18 cellular contexts compared by ENCODE assay signal in the genomic region with DNA sequence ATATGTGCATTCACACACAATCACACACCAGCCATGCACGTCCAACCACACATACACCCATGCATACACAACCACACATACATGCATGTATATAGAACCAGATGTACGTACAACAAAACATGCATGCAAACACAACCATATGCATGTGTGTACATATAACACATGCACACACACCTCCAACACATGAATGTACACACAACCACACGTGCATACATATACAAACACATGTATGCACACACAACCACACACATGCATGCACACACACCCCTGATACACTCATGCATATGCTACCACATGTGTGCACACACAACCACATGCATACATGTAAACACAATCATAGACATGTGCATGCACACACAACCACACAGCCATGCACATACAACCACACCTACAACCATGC. TPM values are rescaled to one million over a fixed set of nuclear protein-coding genes. Genes with fewer than 3 reads are reported as not detected.
DNase-seq lines count a peak whose midpoint lies in the region; TF ChIP-seq lines count a peak whose summit lies in the region.
"Had no signal": no experiment of that assay in that cellular context is flagged by ENCODE, and none has a peak within 500 bp of the region (broad histone marks: within the 10 kb centered on the region; RNA-seq: fewer than 3 reads in every experiment).

No MANE protein-coding gene starts in this region.

- no CpG with 5 or more reads among the region's 3 CpGs for WGBS in H9 (ENCODE audit: extremely low coverage, insufficient read length, low lambda C conversion rate)
- WGBS in endodermal cell (ENCODE audit: insufficient coverage in 1 of 2, insufficient read length in 1 of 2), 2 experiments, result 89 to 100% methylated on average over 2 to 3 of the region's 3 CpGs
- WGBS in neuronal stem cell (ENCODE audit: extremely low coverage in 2 of 2, insufficient read length in 2 of 2, insufficient replicate concordance in 1 of 2), 2 donors, result no CpG with 5 or more reads among the region's 3 CpGs
- WGBS in prostate gland, result 97% methylated on average over 3 of the region's 3 CpGs

- H3K4ac ChIP-seq in H9 (ENCODE audit: low read depth, low read length) (no peak overlapping the region), neuronal stem cell (ENCODE audit: low read length) (no peak overlapping the region)

- no peaks in the 10 kb centered on the region for H3K4me1 ChIP-seq in H9 (ENCODE audit: insufficient read depth, low read length)
- H3K4me1 ChIP-seq in endodermal cell (ENCODE audit: control insufficient read depth, insufficient read depth, low read length), result no peaks in the 10 kb centered on the region
- peaks cover 3 to 15% of the 10 kb centered on the region in 2 donors for H3K4me1 ChIP-seq in neuronal stem cell (ENCODE audit: control insufficient read depth in 2 of 2, insufficient read depth in 1 of 2, low read depth in 1 of 2, low read length in 2 of 2)
- no peaks in the 10 kb centered on the region for H3K4me1 ChIP-seq in prostate gland (replicated peaks)

- H2BK20ac ChIP-seq in H9 (ENCODE audit: low read depth, low read length, poor library complexity, severe bottlenecking), result no peak overlapping the region

- no peak overlapping the region for H4K5ac ChIP-seq in H9 (ENCODE audit: insufficient read length, low read depth, low read length)

- H2AFZ ChIP-seq in H9 (ENCODE audit: low read length) (no peak overlapping the region), neuronal stem cell (ENCODE audit: low read length) (no peak overlapping the region)

- H3K4me3 ChIP-seq in endodermal cell (ENCODE audit: low read length) (no peak overlapping the region), neuronal stem cell (ENCODE audit: low read length in 2 of 2) (no peak overlapping the region), prostate gland (no peak overlapping the region)
- H3K4me3 ChIP-seq: BLaER1 had no signal

- no peak overlapping the region for H3K4me2 ChIP-seq in H9 (ENCODE audit: insufficient read depth, insufficient read length, low read length)
- no peak overlapping the region for H3K4me2 ChIP-seq in neuronal stem cell (ENCODE audit: insufficient read depth, low read length, poor library complexity, severe bottlenecking)
- H3K4me2 ChIP-seq: BLaER1 had no signal

- TF ChIP-seq CTCF in H9 (conservative IDR thresholded peaks at IDR 0.05) (no peak), endodermal cell (conservative IDR thresholded peaks at IDR 0.05) (no peak), prostate gland (IDR thresholded peaks at IDR 0.05) (no peak)

- no peak overlapping the region for H3K56ac ChIP-seq in H9 (ENCODE audit: insufficient read length, low read depth, low read length)

- H4K8ac ChIP-seq in H9 (replicated peaks; ENCODE audit: insufficient read length, low read depth, low read length) (no peak overlapping the region), neuronal stem cell (ENCODE audit: low read depth, low read length) (no peak overlapping the region)

- H3K27me3 ChIP-seq in H9 (ENCODE audit: insufficient read depth, low read length), result no peaks in the 10 kb centered on the region
- H3K27me3 ChIP-seq in endodermal cell (ENCODE audit: control insufficient read depth, insufficient read depth, low read length, poor library complexity, severe bottlenecking), result peaks cover 9% of the 10 kb centered on the region
- H3K27me3 ChIP-seq in neuronal stem cell (ENCODE audit: control insufficient read depth in 3 of 3, insufficient read depth in 3 of 3, low read depth in 1 of 3, low read length in 3 of 3), result peaks cover 0 to 8% (median 0%) of the 10 kb centered on the region in 3 experiments
- no peaks in the 10 kb centered on the region for H3K27me3 ChIP-seq in prostate gland (replicated peaks; ENCODE audit: insufficient read depth)
- H3K27me3 ChIP-seq: BLaER1 had no signal

- peaks cover 11% of the 10 kb centered on the region for H3K27me3 Mint-ChIP-seq in H9 (ENCODE audit: low read depth)
- H3K27me3 Mint-ChIP-seq in endodermal cell (ENCODE audit: insufficient read depth), result peaks cover 17% of the 10 kb centered on the region

- H3K79me2 ChIP-seq in H9 (ENCODE audit: insufficient read depth, low read length), result no peaks in the 10 kb centered on the region

- H3K27ac Mint-ChIP-seq in H9 (peak overlapping the region in 1 of 3 experiments; percentile 29; a peak in 1 of 7 replicates), endodermal cell (no peak overlapping the region)
- H3K27ac Mint-ChIP-seq: CD4-positive, alpha-beta memory T cell had no signal

- H3K9me3 ChIP-seq in H9 (ENCODE audit: control insufficient read depth, low read depth, low read length), result no peaks in the 10 kb centered on the region
- H3K9me3 ChIP-seq in endodermal cell (ENCODE audit: control insufficient read depth, low read length), result no peaks in the 10 kb centered on the region
- peaks cover 0 to 7% of the 10 kb centered on the region in 2 donors for H3K9me3 ChIP-seq in neuronal stem cell (replicated peaks in 1 of 2; ENCODE audit: control insufficient read depth in 2 of 2, insufficient read depth in 1 of 2, low read depth in 1 of 2, low read length in 2 of 2)
- no peaks in the 10 kb centered on the region for H3K9me3 ChIP-seq in prostate gland
- H3K9me3 ChIP-seq: BLaER1 had no signal

- no peaks in the 10 kb centered on the region for H3K23me2 ChIP-seq in H9 (ENCODE audit: insufficient read length, low read depth, low read length, poor library complexity, severe bottlenecking)

- H3K36me3 Mint-ChIP-seq in H9 (ENCODE audit: insufficient read depth in 1 of 3, low read depth in 3 of 3) (no peaks in the 10 kb centered on the region; a peak in 1 of 7 replicates), endodermal cell (ENCODE audit: low read depth) (no peaks in the 10 kb centered on the region)
- H3K36me3 Mint-ChIP-seq: CD4-positive, alpha-beta memory T cell had no signal

- no peak overlapping the region for H3T11ph ChIP-seq in H9 (ENCODE audit: low read length)

- H2BK120ac ChIP-seq in H9 (ENCODE audit: low read depth, low read length, poor library complexity, severe bottlenecking) (no peak overlapping the region), neuronal stem cell (ENCODE audit: low read depth, low read length) (no peak overlapping the region)

- H3K18ac ChIP-seq in H9 (ENCODE audit: insufficient read length, low read depth, low read length), result no peak overlapping the region
- H3K18ac ChIP-seq in neuronal stem cell (ENCODE audit: low read length), result no peak overlapping the region

- H2BK12ac ChIP-seq in H9 (ENCODE audit: insufficient read length, low read depth, low read length), result no peak overlapping the region
- no peak overlapping the region for H2BK12ac ChIP-seq in neuronal stem cell (ENCODE audit: low read length)

- no peak overlapping the region for H3K23ac ChIP-seq in H9 (ENCODE audit: insufficient read length, low read depth, low read length)
- no peak overlapping the region for H3K23ac ChIP-seq in neuronal stem cell (ENCODE audit: low read depth, low read length, poor library complexity)

- no peak overlapping the region for H3K9ac ChIP-seq in H9 (ENCODE audit: extremely low read depth, insufficient read length, low read length)
- H3K9ac ChIP-seq in endodermal cell (ENCODE audit: extremely low read depth, low read length, poor library complexity, severe bottlenecking), result no peak overlapping the region
- no peak overlapping the region for H3K9ac ChIP-seq in neuronal stem cell (ENCODE audit: low read depth, low read length, poor library complexity)
- H3K9ac ChIP-seq: BLaER1 had no signal

- H3K27ac ChIP-seq in H9 (ENCODE audit: insufficient read length, low read depth, low read length) (no peak overlapping the region), endodermal cell (ENCODE audit: low read depth, low read length) (no peak overlapping the region), neuronal stem cell (replicated peaks; ENCODE audit: low read length) (no peak overlapping the region), prostate gland (no peak overlapping the region)
- H3K27ac ChIP-seq: 22Rv1, BLaER1, HL-60 had no signal

- H3K79me1 ChIP-seq in H9 (ENCODE audit: insufficient read depth, low read depth, low read length, poor library complexity, severe bottlenecking), result no peaks in the 10 kb centered on the region
- H3K79me1 ChIP-seq in neuronal stem cell (ENCODE audit: low read depth, low read length), result no peaks in the 10 kb centered on the region

- H4K20me1 ChIP-seq in H9 (ENCODE audit: control insufficient read depth, insufficient read depth, insufficient read length), result peaks cover 3% of the 10 kb centered on the region
- H4K20me1 ChIP-seq: BLaER1 had no signal

- peak; percentile 4 for DNase-seq in activated CD8-positive, alpha-beta memory T cell treated with anti-CD3 and anti-CD28 coated beads for 24 hours
- no peak for DNase-seq in activated CD8-positive, alpha-beta memory T cell treated with anti-CD3 and anti-CD28 coated beads, Interleukin-2, amount 50 U/mL, for 48 hours
- DNase-seq in H9 (peak; percentile 20), endodermal cell (peak; percentile 18), neuronal stem cell (ENCODE audit: low spot score) (no peak), NCI-H226 (no peak), prostate gland (ENCODE audit: low spot score) (no peak)
- no peak for DNase-seq in activated CD4-positive, alpha-beta T cell treated with anti-CD3 and anti-CD28 coated beads for 4 hours
- DNase-seq: CD4-positive, alpha-beta memory T cell; DMS153; DMS79; GDM1; HCEC 1CT; IMR-90 had no signal

- TF ChIP-seq POLR2A in prostate gland (IDR thresholded peaks at IDR 0.05), result no peak

- H3K4me1 Mint-ChIP-seq in H9 (peaks cover 21 to 24% of the 10 kb centered on the region in 2 experiments), endodermal cell (peaks cover 8% of the 10 kb centered on the region)
- H3K4me1 Mint-ChIP-seq: CD4-positive, alpha-beta memory T cell had no signal

- H2BK5ac ChIP-seq in H9 (ENCODE audit: insufficient read length, low read length) (no peak overlapping the region), neuronal stem cell (ENCODE audit: low read length) (no peak overlapping the region)

- no peak overlapping the region for H4K91ac ChIP-seq in H9 (ENCODE audit: insufficient read length, low read depth, low read length)
- H4K91ac ChIP-seq in neuronal stem cell (ENCODE audit: low read depth, low read length, poor library complexity), result no peak overlapping the region

- peaks cover 6 to 7% of the 10 kb centered on the region in 2 experiments; a peak in 3 of 5 replicates for H3K9me3 Mint-ChIP-seq in H9
- H3K9me3 Mint-ChIP-seq in endodermal cell, result peaks cover 3% of the 10 kb centered on the region

- no peak overlapping the region for H2AK5ac ChIP-seq in H9 (ENCODE audit: insufficient read length, low read length)
- no peak overlapping the region for H2AK5ac ChIP-seq in neuronal stem cell (ENCODE audit: low read depth, low read length)

- intact Hi-C loops in prostate gland (cut with DNase I), result no loop called here

- H3K36me3 ChIP-seq in endodermal cell (ENCODE audit: control insufficient read depth, insufficient read depth, low read length) (no peaks in the 10 kb centered on the region), neuronal stem cell (replicated peaks in 1 of 2; ENCODE audit: control insufficient read depth in 2 of 2, insufficient read depth in 2 of 2, low read length in 2 of 2) (no peaks in the 10 kb centered on the region), prostate gland (no peaks in the 10 kb centered on the region)
- H3K36me3 ChIP-seq: BLaER1 had no signal

- H2BK15ac ChIP-seq in H9 (ENCODE audit: low read depth, low read length) (no peak overlapping the region), neuronal stem cell (ENCODE audit: low read length) (no peak overlapping the region)

- H3K4me3 Mint-ChIP-seq in H9, result peak overlapping the region in 1 of 2 experiments; percentile 30; a peak in 2 of 5 replicates
- no peak overlapping the region for H3K4me3 Mint-ChIP-seq in endodermal cell
- H3K4me3 Mint-ChIP-seq: CD14-positive monocyte; CD4-positive, alpha-beta memory T cell had no signal

- H3K14ac ChIP-seq in H9 (ENCODE audit: insufficient read depth, low read length) (no peak overlapping the region), neuronal stem cell (ENCODE audit: low read length) (peak overlapping the region; percentile 49)

RNA-seq across cellular contexts. Expression of a gene that starts 52.0 kb away (rescaled TPM):
- total RNA-seq in H9 (2021) (7.9 and 9.1 TPM in 2 replicates), endodermal cell (1 to 10 TPM; 5.9 to 7.0 TPM), prostate gland (10 to 100 TPM; 16.5 to 26.3 TPM)
- polyA plus RNA-seq in endodermal cell (2013, experiment 1 of 2), result 44.6 TPM
- polyA plus RNA-seq in endodermal cell (2013, experiment 2 of 2), result 44.2 TPM
- polyA plus RNA-seq in neuronal stem cell (2013, experiment 1 of 2), result 31.6 TPM
- 34.6 TPM for polyA plus RNA-seq in neuronal stem cell (2013, experiment 2 of 2)
- polyA plus RNA-seq: CD14-positive monocyte had no signal

Comparison
In these comparisons a context has a peak if more than half of its experiments do, and no peak if none do; other contexts are left out.
1. DNase-seq: peak in activated CD8-positive, alpha-beta memory T cell treated with anti-CD3 and anti-CD28 coated beads for 24 hours (single experiment), H9 (single experiment) and endodermal cell (single experiment); none in activated CD8-positive, alpha-beta memory T cell treated with anti-CD3 and anti-CD28 coated beads, Interleukin-2, amount 50 U/mL, for 48 hours (single experiment), neuronal stem cell (single experiment), activated CD4-positive, alpha-beta T cell treated with anti-CD3 and anti-CD28 coated beads for 4 hours (0 of 2), NCI-H226 (single experiment) and prostate gland (single experiment).